ENCODE assay signal across 12 cellular contexts in the genomic region with DNA sequence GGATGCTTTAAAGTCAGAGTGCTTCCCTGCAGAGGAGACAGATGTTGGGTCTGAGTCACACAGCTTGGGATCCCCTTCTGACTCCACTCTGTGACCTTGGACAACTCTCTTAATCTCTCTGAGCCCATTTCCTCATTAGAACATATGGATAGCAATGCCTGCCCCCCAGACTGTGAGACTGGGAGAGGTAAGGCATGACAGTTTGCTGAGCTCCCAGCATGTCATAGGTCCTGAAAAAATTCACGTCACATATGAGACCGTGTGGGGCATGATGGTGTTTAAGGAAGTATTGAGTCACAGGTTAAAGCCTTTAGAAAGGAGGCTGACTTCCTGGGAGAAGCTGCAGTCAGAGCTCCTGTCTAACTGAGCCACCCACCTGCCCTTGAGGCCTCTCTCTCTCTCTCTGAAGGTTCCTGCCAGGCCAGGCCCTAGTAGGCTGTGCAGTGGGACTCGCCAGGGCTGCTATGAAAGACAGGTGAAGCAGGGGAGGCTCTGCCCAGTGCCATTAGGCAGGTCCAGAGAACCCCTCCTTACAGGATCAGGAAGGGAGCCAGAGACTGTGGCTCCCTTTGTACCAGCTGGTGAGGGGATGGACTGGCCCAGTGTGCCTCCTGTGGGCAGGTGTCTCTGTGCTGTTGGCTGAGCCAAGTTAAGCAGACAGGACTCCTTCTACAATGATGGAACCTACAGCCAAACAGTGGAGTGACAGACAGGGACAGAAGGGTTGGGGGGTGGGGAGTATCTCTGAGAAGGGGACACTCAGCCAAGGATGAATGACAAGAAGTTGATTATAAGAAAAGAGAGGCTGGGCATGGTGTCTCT. TPM values are rescaled to one million over a fixed set of nuclear protein-coding genes. Genes with fewer than 3 reads are reported as not detected.
DNase-seq lines count a peak whose midpoint lies in the region; ATAC-seq and TF ChIP-seq lines count a peak whose summit lies in the region.
"Had no signal": no experiment of that assay in that cellular context is flagged by ENCODE, and none has a peak within 500 bp of the region (broad histone marks: within the 10 kb centered on the region; RNA-seq: fewer than 3 reads in every experiment).

No MANE protein-coding gene starts in this region.

- no peaks in the 10 kb centered on the region for H3K27me3 ChIP-seq in smooth muscle cell (ENCODE audit: low read depth)
- H3K27me3 ChIP-seq: stomach had no signal

- no peaks in the 10 kb centered on the region for H3F3A ChIP-seq in smooth muscle cell (ENCODE audit: low read depth)

- H3K4me1 ChIP-seq in smooth muscle cell (ENCODE audit: low read depth), result peaks cover 6% of the 10 kb centered on the region
- H3K4me1 ChIP-seq: stomach had no signal

- no peak overlapping the region for H3K4me3 Mint-ChIP-seq in activated naive CD4-positive, alpha-beta T cell treated with anti-CD3 and anti-CD28 coated beads, Interleukin-2, amount 50 U/mL, for 24 hours
- no peak overlapping the region for H3K4me3 Mint-ChIP-seq in activated naive CD4-positive, alpha-beta T cell treated with anti-CD3 and anti-CD28 coated beads, Interleukin-2, amount 10 ng/mL, durations not matched to agents 7 days and 5 days
- peak overlapping the region; percentile 6 for H3K4me3 Mint-ChIP-seq in stimulated activated effector memory CD8-positive, alpha-beta T cell treated with anti-CD3 and anti-CD28 coated beads, Interleukin-12 subunit alpha, Interleukin-12 subunit beta, amount 100 ng/mL, for 72 hours
- H3K4me3 Mint-ChIP-seq: B cell had no signal

- WGBS in smooth muscle cell (ENCODE audit: low lambda C conversion rate), result 57% methylated on average over 3 of the region's 3 CpGs

- peak overlapping the region; percentile 85 for H3K27ac Mint-ChIP-seq in activated naive CD4-positive, alpha-beta T cell treated with anti-CD3 and anti-CD28 coated beads, Interleukin-2, amount 50 U/mL, for 24 hours
- no peak overlapping the region for H3K27ac Mint-ChIP-seq in activated naive CD4-positive, alpha-beta T cell treated with anti-CD3 and anti-CD28 coated beads, Interleukin-2, amount 10 ng/mL, durations not matched to agents 7 days and 5 days
- H3K27ac Mint-ChIP-seq in stimulated activated effector memory CD8-positive, alpha-beta T cell treated with anti-CD3 and anti-CD28 coated beads, Interleukin-12 subunit alpha, Interleukin-12 subunit beta, amount 100 ng/mL, for 72 hours, result peak overlapping the region; percentile 87
- H3K27ac Mint-ChIP-seq: B cell had no signal

- H3K9me3 ChIP-seq in smooth muscle cell (replicated peaks; ENCODE audit: low read depth), result no peaks in the 10 kb centered on the region
- H3K9me3 ChIP-seq: stomach had no signal

- H3K9ac ChIP-seq in smooth muscle cell (ENCODE audit: low read depth), result no peak overlapping the region

- peak; percentile 86 for ATAC-seq in stimulated activated effector memory CD8-positive, alpha-beta T cell treated with anti-CD3 and anti-CD28 coated beads, Interleukin-12 subunit alpha, Interleukin-12 subunit beta, amount 100 ng/mL, for 72 hours
- ATAC-seq in GM21723 (IDR thresholded peaks at IDR 0.05; ENCODE audit: unreplicated experiment) (no peak), GM18498 (IDR thresholded peaks at IDR 0.05; ENCODE audit: unreplicated experiment) (no peak)

- no peak for TF ChIP-seq CTCF in epithelial cell of esophagus (IDR thresholded peaks at IDR 0.05; ENCODE audit: insufficient read depth, low read depth, low read length, missing control alignments)
- no peak for TF ChIP-seq CTCF in smooth muscle cell (IDR thresholded peaks at IDR 0.05; ENCODE audit: borderline replicate concordance, insufficient read depth, poor library complexity, severe bottlenecking)

- no peaks in the 10 kb centered on the region for H3K9me3 Mint-ChIP-seq in activated naive CD4-positive, alpha-beta T cell treated with anti-CD3 and anti-CD28 coated beads, Interleukin-2, amount 50 U/mL, for 24 hours
- no peaks in the 10 kb centered on the region for H3K9me3 Mint-ChIP-seq in activated naive CD4-positive, alpha-beta T cell treated with anti-CD3 and anti-CD28 coated beads, Interleukin-2, amount 10 ng/mL, durations not matched to agents 7 days and 5 days
- H3K9me3 Mint-ChIP-seq in stimulated activated effector memory CD8-positive, alpha-beta T cell treated with anti-CD3 and anti-CD28 coated beads, Interleukin-12 subunit alpha, Interleukin-12 subunit beta, amount 100 ng/mL, for 72 hours, result no peaks in the 10 kb centered on the region

- H4K20me1 ChIP-seq in smooth muscle cell (ENCODE audit: low read depth), result no peaks in the 10 kb centered on the region

- no peaks in the 10 kb centered on the region for H3K36me3 Mint-ChIP-seq in activated naive CD4-positive, alpha-beta T cell treated with anti-CD3 and anti-CD28 coated beads, Interleukin-2, amount 50 U/mL, for 24 hours
- peaks cover 2% of the 10 kb centered on the region for H3K36me3 Mint-ChIP-seq in activated naive CD4-positive, alpha-beta T cell treated with anti-CD3 and anti-CD28 coated beads, Interleukin-2, amount 10 ng/mL, durations not matched to agents 7 days and 5 days
- peaks cover 34% of the 10 kb centered on the region for H3K36me3 Mint-ChIP-seq in stimulated activated effector memory CD8-positive, alpha-beta T cell treated with anti-CD3 and anti-CD28 coated beads, Interleukin-12 subunit alpha, Interleukin-12 subunit beta, amount 100 ng/mL, for 72 hours

- H2AFZ ChIP-seq in smooth muscle cell (ENCODE audit: low read depth), result no peak overlapping the region

- no peaks in the 10 kb centered on the region for H3K79me2 ChIP-seq in smooth muscle cell (ENCODE audit: low read depth)

- H3K4me3 ChIP-seq in epithelial cell of esophagus (ENCODE audit: low read length) (no peak overlapping the region), smooth muscle cell (no peak overlapping the region)
- H3K4me3 ChIP-seq: stomach had no signal

- no peak overlapping the region for H3K4me2 ChIP-seq in smooth muscle cell

- no peak overlapping the region for H3K27ac ChIP-seq in smooth muscle cell (ENCODE audit: low read depth)
- H3K27ac ChIP-seq: stomach had no signal

- H3K27me3 Mint-ChIP-seq in activated naive CD4-positive, alpha-beta T cell treated with anti-CD3 and anti-CD28 coated beads, Interleukin-2, amount 50 U/mL, for 24 hours, result no peaks in the 10 kb centered on the region
- H3K27me3 Mint-ChIP-seq in activated naive CD4-positive, alpha-beta T cell treated with anti-CD3 and anti-CD28 coated beads, Interleukin-2, amount 10 ng/mL, durations not matched to agents 7 days and 5 days, result no peaks in the 10 kb centered on the region
- H3K27me3 Mint-ChIP-seq: B cell had no signal

- peaks cover 13% of the 10 kb centered on the region for H3K4me1 Mint-ChIP-seq in activated naive CD4-positive, alpha-beta T cell treated with anti-CD3 and anti-CD28 coated beads, Interleukin-2, amount 50 U/mL, for 24 hours
- H3K4me1 Mint-ChIP-seq in activated naive CD4-positive, alpha-beta T cell treated with anti-CD3 and anti-CD28 coated beads, Interleukin-2, amount 10 ng/mL, durations not matched to agents 7 days and 5 days, result peaks cover 26% of the 10 kb centered on the region
- H3K4me1 Mint-ChIP-seq in stimulated activated effector memory CD8-positive, alpha-beta T cell treated with anti-CD3 and anti-CD28 coated beads, Interleukin-12 subunit alpha, Interleukin-12 subunit beta, amount 100 ng/mL, for 72 hours, result peaks cover 28% of the 10 kb centered on the region
- H3K4me1 Mint-ChIP-seq: B cell had no signal

- no peak for DNase-seq in activated naive CD4-positive, alpha-beta T cell treated with anti-CD3 and anti-CD28 coated beads, Interleukin-2, amount 10 ng/mL, durations not matched to agents 7 days and 5 days
- DNase-seq in SKM-1 treated with dmso at 0.1 percent for 144 hours (lab: John Stamatoyannopoulos, UW; ENCODE audit: unreplicated experiment), result peak; percentile 56
- peak; percentile 61 for DNase-seq in epithelial cell of esophagus (ENCODE audit: low read depth)
- no peak for DNase-seq in stimulated activated effector memory CD8-positive, alpha-beta T cell treated with anti-CD3 and anti-CD28 coated beads, Interleukin-12 subunit alpha, Interleukin-12 subunit beta, amount 100 ng/mL, for 72 hours (ENCODE audit: low spot score in 2 of 2)
- no peak for DNase-seq in smooth muscle cell (lab: John Stamatoyannopoulos, UW; ENCODE audit: unreplicated experiment)
- DNase-seq: midbrain, stomach, T1000 had no signal

- no peaks in the 10 kb centered on the region for H3K36me3 ChIP-seq in smooth muscle cell (ENCODE audit: low read depth)
- H3K36me3 ChIP-seq: stomach had no signal

- CTCF ChIA-PET in activated naive CD4-positive, alpha-beta T cell treated with anti-CD3 and anti-CD28 coated beads, Interleukin-2, amount 10 ng/mL, durations not matched to agents 7 days and 5 days (lab: Charles Lee), result interaction anchor here (1.7 to 9.3 kb wide), 2 partner anchors 21 to 38 kb away, joined by 6 to 147 read pairs; a partner anchor contains a TSS

RNA-seq across cellular contexts. Expression of a gene that starts 19.5 kb away (rescaled TPM):
- 1.5 and 2.2 TPM in 2 replicates for total RNA-seq in smooth muscle cell
- 0.29 and 1.4 TPM in 2 replicates for polyA plus RNA-seq in smooth muscle cell

RNA-seq across cellular contexts. Expression of a gene that starts 38.3 kb away (rescaled TPM):
- 17.1 and 20.2 TPM in 2 replicates for total RNA-seq in smooth muscle cell
- 18.7 and 23.7 TPM in 2 replicates for polyA plus RNA-seq in smooth muscle cell

RNA-seq across cellular contexts. Expression of a gene that starts 43.6 kb away (rescaled TPM):
- total RNA-seq in smooth muscle cell, result 1.8 and 3.0 TPM in 2 replicates
- polyA plus RNA-seq in smooth muscle cell, result 12.4 and 15.9 TPM in 2 replicates

Comparison
In these comparisons a context has a peak if more than half of its experiments do, and no peak if none do; other contexts are left out.
1. DNase-seq: peak in SKM-1 treated with dmso at 0.1 percent for 144 hours (single experiment) and epithelial cell of esophagus (single experiment); none in activated naive CD4-positive, alpha-beta T cell treated with anti-CD3 and anti-CD28 coated beads, Interleukin-2, amount 10 ng/mL, durations not matched to agents 7 days and 5 days (single experiment), stimulated activated effector memory CD8-positive, alpha-beta T cell treated with anti-CD3 and anti-CD28 coated beads, Interleukin-12 subunit alpha, Interleukin-12 subunit beta, amount 100 ng/mL, for 72 hours (0 of 2) and smooth muscle cell (single experiment).